In genomic region chr2:136107238-136108033, GRCh38 we compare ENCODE assay signal across 17 cellular contexts. TPM values are rescaled to one million over a fixed set of nuclear protein-coding genes. Genes with fewer than 3 reads are reported as not detected.
DNase-seq lines count a peak whose midpoint lies in the region; ATAC-seq, FAIRE-seq and TF ChIP-seq lines count a peak whose summit lies in the region.
"Had no signal": no experiment of that assay in that cellular context is flagged by ENCODE, and none has a peak within 500 bp of the region (broad histone marks: within the 10 kb centered on the region; RNA-seq: fewer than 3 reads in every experiment).

No MANE protein-coding gene starts in this region.

- peak overlapping the region; percentile 43 for H3K9ac ChIP-seq in SU-DHL-6 (ENCODE audit: low read length)

- TF ChIP-seq CTCF in SU-DHL-6 (IDR thresholded peaks at IDR 0.05; ENCODE audit: insufficient read depth, low read length, poor library complexity, severe bottlenecking): no peak
- no peak for TF ChIP-seq CTCF in D721Med (IDR thresholded peaks at IDR 0.05; ENCODE audit: insufficient read depth, missing control alignments)
- TF ChIP-seq CTCF in gastroesophageal sphincter (IDR thresholded peaks at IDR 0.05): no peak

- H3K4me3 ChIP-seq in SU-DHL-6 (ENCODE audit: insufficient read depth, low read length, poor library complexity, severe bottlenecking) (peak overlapping the region; percentile 6), gastroesophageal sphincter (no peak overlapping the region)
- H3K4me3 ChIP-seq: K562, suprapubic skin had no signal

- no peak for TF ChIP-seq EP300 in gastroesophageal sphincter (IDR thresholded peaks at IDR 0.05)

- no peaks in the 10 kb centered on the region for H3K79me2 ChIP-seq in SU-DHL-6 (ENCODE audit: insufficient read depth, low read length)

- H2AFZ ChIP-seq in SU-DHL-6 (ENCODE audit: low read depth, low read length, severe bottlenecking): peak overlapping the region; percentile 65

- H3K27me3 ChIP-seq in SU-DHL-6 (ENCODE audit: low read length) (no peaks in the 10 kb centered on the region), gastroesophageal sphincter (no peaks in the 10 kb centered on the region)

- H3K9me3 ChIP-seq in SU-DHL-6 (ENCODE audit: insufficient read depth, low read length): no peaks in the 10 kb centered on the region
- H3K9me3 ChIP-seq in gastroesophageal sphincter: no peaks in the 10 kb centered on the region
- H3K9me3 ChIP-seq: suprapubic skin had no signal

- peaks cover 0 to 3% (median 0%) of the 10 kb centered on the region in 3 donors for H3K4me1 ChIP-seq in gastroesophageal sphincter
- H3K4me1 ChIP-seq: suprapubic skin had no signal

- ATAC-seq in GM18508 (IDR thresholded peaks at IDR 0.05; ENCODE audit: insufficient read depth, unreplicated experiment) (peak; percentile 72), GM19463 (IDR thresholded peaks at IDR 0.05; ENCODE audit: unreplicated experiment) (peak; percentile 74), HG03025 (IDR thresholded peaks at IDR 0.05; ENCODE audit: low FRiP score, unreplicated experiment) (peak; percentile 71), gastroesophageal sphincter (no peak), GM19328 (IDR thresholded peaks at IDR 0.05; ENCODE audit: unreplicated experiment) (no peak)
- ATAC-seq: K562; left colon; naive thymus-derived CD8-positive, alpha-beta T cell; T-helper 17 cell had no signal

- DNase-seq in D721Med (ENCODE audit: insufficient read length, low spot score): no peak
- no peak for DNase-seq in HTR-8/SVneo (ENCODE audit: insufficient read length, low spot score)
- DNase-seq: activated CD4-positive, alpha-beta T cell treated with anti-CD3 and anti-CD28 coated beads, Interleukin-2, amount 50 U/mL, for 48 hours; CD4-positive, CD25-positive, alpha-beta regulatory T cell; endodermal cell; left colon; naive thymus-derived CD8-positive, alpha-beta T cell; T-helper 17 cell had no signal

- TF ChIP-seq POLR2A in gastroesophageal sphincter (IDR thresholded peaks at IDR 0.05): no peak

- WGBS in gastroesophageal sphincter (ENCODE audit: low coverage in 1 of 2), 2 donors: 90 to 100% methylated on average over 3 to 4 of the region's 4 CpGs

- H3K36me3 ChIP-seq in SU-DHL-6 (ENCODE audit: low read length): no peaks in the 10 kb centered on the region
- no peaks in the 10 kb centered on the region for H3K36me3 ChIP-seq in gastroesophageal sphincter
- H3K36me3 ChIP-seq: suprapubic skin had no signal

- H3K27ac ChIP-seq in SU-DHL-6 (ENCODE audit: low read depth, low read length) (peak overlapping the region; percentile 94), gastroesophageal sphincter (no peak overlapping the region)
- H3K27ac ChIP-seq: suprapubic skin had no signal

- peak overlapping the region; percentile 66 for H3K4me2 ChIP-seq in SU-DHL-6 (ENCODE audit: low read depth, low read length, poor library complexity, severe bottlenecking)

- H3F3A ChIP-seq in SU-DHL-6 (ENCODE audit: insufficient read depth): peaks cover 65% of the 10 kb centered on the region

- no peaks in the 10 kb centered on the region for H4K20me1 ChIP-seq in SU-DHL-6 (ENCODE audit: low read depth, low read length)

- no peaks in the 10 kb centered on the region for H3K9me2 ChIP-seq in SU-DHL-6 (replicated peaks; ENCODE audit: insufficient read depth, low read length)

- FAIRE-seq in D721Med (lab: Jason Lieb, UNC) (no peak), HTR-8/SVneo (lab: Jason Lieb, UNC) (no peak)
- FAIRE-seq: bronchial epithelial cell, K562 had no signal

RNA-seq across cellular contexts. Expression of gene CXCR4, which starts 10.5 kb away (rescaled TPM):
- total RNA-seq in gastroesophageal sphincter: 1 to 10 TPM; 5.1 to 8.2 (median 7.7) TPM

Comparison
In these comparisons a context has a peak if more than half of its experiments do, and no peak if none do; other contexts are left out.
1. ATAC-seq: peak in GM18508 (single experiment), GM19463 (single experiment) and HG03025 (single experiment); none in gastroesophageal sphincter (single experiment) and GM19328 (single experiment).